14 cellular contexts compared by ENCODE assay signal in genomic region chr17:522912-523311, GRCh38.
"Had no signal": no experiment of that assay in that cellular context is flagged by ENCODE, and none has a peak within 500 bp of the region (broad histone marks: within the 10 kb centered on the region; RNA-seq: fewer than 3 reads in every experiment).

No MANE protein-coding gene starts in this region.

- DNase-seq: activated CD4-positive, alpha-beta T cell treated with anti-CD3 and anti-CD28 coated beads, Interleukin-2, amount 10 ng/mL, durations not matched to agents 24 days and 14 days; activated naive CD4-positive, alpha-beta T cell; activated naive CD8-positive, alpha-beta T cell treated with anti-CD3 and anti-CD28 coated beads, Interleukin-2, amount 50 U/mL, for 24 hours; effector CD4-positive, alpha-beta T cell; gastrocnemius medialis; ovary; stimulated activated CD4-positive, alpha-beta T cell treated with anti-CD3 and anti-CD28 coated beads, Interleukin-4, amount 100 ng/mL, for 4 hours; stomach had no signal

- H3K4me3 Mint-ChIP-seq: activated CD4-positive, alpha-beta T cell treated with anti-CD3 and anti-CD28 coated beads, Interleukin-2, amount 10 ng/mL, durations not matched to agents 24 days and 14 days; activated naive CD8-positive, alpha-beta T cell treated with anti-CD3 and anti-CD28 coated beads, Interleukin-2, amount 50 U/mL, for 24 hours; activated T-helper 1 cell treated with anti-CD3 and anti-CD28 coated beads, Interleukin-12 subunit alpha, Interleukin-12 subunit beta, Interleukin-2, Interleukin-4 antibody, amounts not matched to agents 30 ng/mL and 10 ng/mL and 1 ng/mL, durations not matched to agents 14 hours and 24 hours and 36 hours; nephron had no signal

- H3K27me3 Mint-ChIP-seq: activated CD4-positive, alpha-beta T cell treated with anti-CD3 and anti-CD28 coated beads, Interleukin-2, amount 10 ng/mL, durations not matched to agents 24 days and 14 days; activated naive CD8-positive, alpha-beta T cell treated with anti-CD3 and anti-CD28 coated beads, Interleukin-2, amount 50 U/mL, for 24 hours had no signal

- H3K36me3 ChIP-seq: ovary had no signal

- H3K27ac Mint-ChIP-seq: activated CD4-positive, alpha-beta T cell treated with anti-CD3 and anti-CD28 coated beads, Interleukin-2, amount 10 ng/mL, durations not matched to agents 24 days and 14 days; activated naive CD8-positive, alpha-beta T cell treated with anti-CD3 and anti-CD28 coated beads, Interleukin-2, amount 50 U/mL, for 24 hours; activated T-helper 1 cell treated with anti-CD3 and anti-CD28 coated beads, Interleukin-12 subunit alpha, Interleukin-12 subunit beta, Interleukin-2, Interleukin-4 antibody, amounts not matched to agents 30 ng/mL and 10 ng/mL and 1 ng/mL, durations not matched to agents 14 hours and 24 hours and 36 hours; nephron had no signal

- H3K9me3 Mint-ChIP-seq: activated CD4-positive, alpha-beta T cell treated with anti-CD3 and anti-CD28 coated beads, Interleukin-2, amount 10 ng/mL, durations not matched to agents 24 days and 14 days; activated naive CD8-positive, alpha-beta T cell treated with anti-CD3 and anti-CD28 coated beads, Interleukin-2, amount 50 U/mL, for 24 hours; activated T-helper 1 cell treated with anti-CD3 and anti-CD28 coated beads, Interleukin-12 subunit alpha, Interleukin-12 subunit beta, Interleukin-2, Interleukin-4 antibody, amounts not matched to agents 30 ng/mL and 10 ng/mL and 1 ng/mL, durations not matched to agents 14 hours and 24 hours and 36 hours; nephron had no signal

- H3K27me3 ChIP-seq: cardiac muscle cell, gastrocnemius medialis, ovary, stomach, vagina had no signal

- H3K4me1 Mint-ChIP-seq: activated naive CD8-positive, alpha-beta T cell treated with anti-CD3 and anti-CD28 coated beads, Interleukin-2, amount 50 U/mL, for 24 hours had no signal

- H3K27ac ChIP-seq: cardiac muscle cell, gastrocnemius medialis, ovary, stomach, thoracic aorta, vagina, VCaP had no signal

- H3K4me3 ChIP-seq: cardiac muscle cell, gastrocnemius medialis, ovary, stomach, thoracic aorta, vagina had no signal
